In genomic region chr1:176717052-176717754, GRCh38 we compare ENCODE assay signal across 15 cellular contexts.
DNase-seq lines count a peak whose midpoint lies in the region; TF ChIP-seq lines count a peak whose summit lies in the region.
"Had no signal": no experiment of that assay in that cellular context is flagged by ENCODE, and none has a peak within 500 bp of the region (broad histone marks: within the 10 kb centered on the region; RNA-seq: fewer than 3 reads in every experiment).

No MANE protein-coding gene starts in this region.

- no peak for DNase-seq in GM12864 (ENCODE audit: low read depth)
- peak; percentile 78 for DNase-seq in NCI-H1092 treated with DMSO at 0.1 percent for 48 hours (lab: John Stamatoyannopoulos, UW)
- DNase-seq in WERI-Rb-1, result peak; percentile 35
- DNase-seq in type B pancreatic cell (ENCODE audit: extremely low spot score, unreplicated experiment), result no peak
- DNase-seq in T1000 (lab: John Stamatoyannopoulos, UW), result no peak
- no peak for DNase-seq in activated CD4-positive, alpha-beta T cell treated with anti-CD3 and anti-CD28 coated beads, Interleukin-2, amount 50 U/mL, for 1 hour
- DNase-seq in mesothelial cell of epicardium (ENCODE audit: low spot score in 2 of 2, unreplicated experiment in 2 of 2), result no peak
- DNase-seq: activated CD4-positive, alpha-beta T cell treated with anti-CD3 and anti-CD28 coated beads for 36 hours; activated T-cell treated with anti-CD3 and anti-CD28 coated beads, Interleukin-2, amount 50 U/mL, for 24 hours; Karpas-422; stomach; T-helper 17 cell had no signal

- H3K36me3 ChIP-seq in WERI-Rb-1 (no peaks in the 10 kb centered on the region), muscle layer of colon (ENCODE audit: insufficient read depth, low read length) (no peaks in the 10 kb centered on the region)
- H3K36me3 ChIP-seq: stomach had no signal

- peak; percentile 7 for TF ChIP-seq CTCF in GM12864 (IDR thresholded peaks at IDR 0.05; ENCODE audit: low read depth, low read length, missing control alignments)
- peak; percentile 5; the same call in 1 of the 2 replicates for TF ChIP-seq CTCF in WERI-Rb-1 (IDR thresholded peaks at IDR 0.05; ENCODE audit: low read depth, low read length)
- TF ChIP-seq CTCF in type B pancreatic cell (conservative IDR thresholded peaks at IDR 0.05), result no peak
- TF ChIP-seq CTCF in mesothelial cell of epicardium (IDR thresholded peaks at IDR 0.05; ENCODE audit: unreplicated experiment), result no peak

- H3K4me1 Mint-ChIP-seq in type B pancreatic cell (ENCODE audit: unreplicated experiment), result no peaks in the 10 kb centered on the region
- H3K4me1 Mint-ChIP-seq in mesothelial cell of epicardium, result no peaks in the 10 kb centered on the region
- H3K4me1 Mint-ChIP-seq: activated CD4-positive, alpha-beta T cell treated with anti-CD3 and anti-CD28 coated beads for 36 hours; T-helper 17 cell had no signal

- H3K4me3 Mint-ChIP-seq in type B pancreatic cell (no peak overlapping the region), mesothelial cell of epicardium (no peak overlapping the region)
- H3K4me3 Mint-ChIP-seq: activated CD4-positive, alpha-beta T cell treated with anti-CD3 and anti-CD28 coated beads for 36 hours; activated T-cell treated with anti-CD3 and anti-CD28 coated beads, Interleukin-2, amount 50 U/mL, for 24 hours; T-helper 17 cell had no signal

- H3K9ac ChIP-seq in muscle layer of colon (ENCODE audit: low read length), result no peak overlapping the region

- peaks cover 11% of the 10 kb centered on the region for H3K4me1 ChIP-seq in muscle layer of colon (ENCODE audit: insufficient read depth, low read length)

- no peaks in the 10 kb centered on the region for H3K27me3 ChIP-seq in WERI-Rb-1 (ENCODE audit: insufficient read depth, low read depth, severe bottlenecking)
- H3K27me3 ChIP-seq in muscle layer of colon (ENCODE audit: control insufficient read depth in 1 of 2, insufficient read depth in 2 of 2, low read length in 2 of 2), result no peaks in the 10 kb centered on the region
- H3K27me3 ChIP-seq: stomach had no signal

- no peaks in the 10 kb centered on the region for H3K36me3 Mint-ChIP-seq in type B pancreatic cell
- H3K36me3 Mint-ChIP-seq in mesothelial cell of epicardium, result no peaks in the 10 kb centered on the region

- H3K9me3 ChIP-seq in WERI-Rb-1 (ENCODE audit: severe bottlenecking) (no peaks in the 10 kb centered on the region), muscle layer of colon (ENCODE audit: low read length) (no peaks in the 10 kb centered on the region)
- H3K9me3 ChIP-seq: stomach had no signal

- H3K27me3 Mint-ChIP-seq in type B pancreatic cell, result no peaks in the 10 kb centered on the region
- no peaks in the 10 kb centered on the region for H3K27me3 Mint-ChIP-seq in mesothelial cell of epicardium (ENCODE audit: low read depth)
- H3K27me3 Mint-ChIP-seq: activated CD4-positive, alpha-beta T cell treated with anti-CD3 and anti-CD28 coated beads for 36 hours; activated T-cell treated with anti-CD3 and anti-CD28 coated beads, Interleukin-2, amount 50 U/mL, for 24 hours; T-helper 17 cell had no signal

- no peak overlapping the region for H3K4me3 ChIP-seq in GM12864 (ENCODE audit: low read depth, low read length)
- H3K4me3 ChIP-seq in WERI-Rb-1 (ENCODE audit: low read depth, low read length), result no peak overlapping the region
- no peak overlapping the region for H3K4me3 ChIP-seq in muscle layer of colon (ENCODE audit: low read depth in 1 of 2, low read length in 2 of 2)
- H3K4me3 ChIP-seq: skin epidermis, stomach had no signal

- H3K27ac Mint-ChIP-seq in type B pancreatic cell (no peak overlapping the region), mesothelial cell of epicardium (no peak overlapping the region)
- H3K27ac Mint-ChIP-seq: activated CD4-positive, alpha-beta T cell treated with anti-CD3 and anti-CD28 coated beads for 36 hours; activated T-cell treated with anti-CD3 and anti-CD28 coated beads, Interleukin-2, amount 50 U/mL, for 24 hours; T-helper 17 cell had no signal

- H3K9me3 Mint-ChIP-seq in type B pancreatic cell (no peaks in the 10 kb centered on the region), mesothelial cell of epicardium (no peaks in the 10 kb centered on the region)

- H3K27ac ChIP-seq in WERI-Rb-1, result peak overlapping the region; percentile 34
- peak overlapping the region; percentile 51 for H3K27ac ChIP-seq in muscle layer of colon (ENCODE audit: low read depth, low read length)
- H3K27ac ChIP-seq: epithelial cell of prostate, skin epidermis, stomach had no signal

Comparison
In these comparisons a context has a peak if more than half of its experiments do, and no peak if none do; other contexts are left out.
1. DNase-seq: peak in NCI-H1092 treated with DMSO at 0.1 percent for 48 hours (single experiment) and WERI-Rb-1 (single experiment); none in GM12864 (single experiment), type B pancreatic cell (single experiment), T1000 (single experiment), activated CD4-positive, alpha-beta T cell treated with anti-CD3 and anti-CD28 coated beads, Interleukin-2, amount 50 U/mL, for 1 hour (single experiment) and mesothelial cell of epicardium (0 of 2).
2. CTCF ChIP-seq: peak in GM12864 (single experiment) and WERI-Rb-1 (single experiment); none in type B pancreatic cell (single experiment) and mesothelial cell of epicardium (single experiment).